14 cellular contexts compared by ENCODE assay signal in the genomic region with DNA sequence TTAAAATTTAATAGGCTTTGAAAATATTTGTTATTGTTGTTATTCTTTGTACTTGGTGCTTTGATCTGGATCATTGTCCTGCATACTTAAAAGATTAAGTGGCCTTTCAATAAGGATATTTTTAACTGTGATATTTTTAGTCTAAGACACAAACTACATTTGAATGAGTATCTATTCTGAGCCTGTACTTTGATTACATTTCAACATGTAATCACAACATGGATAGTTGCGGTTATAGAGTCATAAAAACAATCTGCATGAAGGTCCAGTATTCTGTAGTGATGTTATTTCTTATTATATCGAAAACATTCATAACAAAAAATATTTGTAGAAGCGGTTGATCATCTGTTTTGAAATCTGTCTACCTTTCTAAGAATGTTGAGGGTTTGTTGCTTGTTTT.
"Had no signal": no experiment of that assay in that cellular context is flagged by ENCODE, and none has a peak within 500 bp of the region (broad histone marks: within the 10 kb centered on the region; RNA-seq: fewer than 3 reads in every experiment).

No MANE protein-coding gene starts in this region.

- H3K36me3 ChIP-seq: upper lobe of right lung had no signal

- H3K9me3 ChIP-seq: upper lobe of right lung had no signal

- H3K27ac ChIP-seq: upper lobe of right lung, VCaP had no signal

- H3K4me3 ChIP-seq: upper lobe of right lung had no signal

- H3K27me3 ChIP-seq: upper lobe of right lung had no signal

- DNase-seq: activated CD4-positive, alpha-beta memory T cell treated with anti-CD3 and anti-CD28 coated beads for 36 hours; activated gamma-delta T cell; activated T-cell treated with anti-CD3 and anti-CD28 coated beads, Interleukin-2, amount 50 U/mL, for 24 hours; amniotic stem cell; central memory CD4-positive, alpha-beta T cell; cortex of kidney; effector CD4-positive, alpha-beta T cell; hippocampal formation; mesendoderm; nucleus accumbens; right cardiac atrium; T-helper 1 cell; upper lobe of right lung had no signal
